ENCODE assay signal across 22 cellular contexts in the genomic region with DNA sequence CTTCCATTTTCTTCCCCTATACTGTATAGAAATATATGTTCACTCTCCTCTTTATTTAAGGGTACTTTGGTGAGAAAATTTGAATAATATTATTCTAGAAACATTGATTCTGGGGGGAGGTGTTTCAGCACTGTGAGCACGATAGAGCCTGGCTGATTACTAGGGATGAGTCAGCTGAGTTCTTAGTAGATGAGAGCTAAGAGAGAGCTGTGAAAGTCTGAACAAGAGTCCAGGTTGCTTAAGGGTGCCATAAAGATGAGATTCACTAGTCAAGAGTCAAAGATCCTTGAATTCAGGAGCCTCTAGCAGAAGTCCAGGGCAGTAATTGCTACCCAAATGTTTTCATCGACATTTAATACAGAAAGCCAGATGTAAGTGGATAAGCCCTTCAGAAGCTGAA.
DNase-seq lines count a peak whose midpoint lies in the region; ATAC-seq and TF ChIP-seq lines count a peak whose summit lies in the region.
"Had no signal": no experiment of that assay in that cellular context is flagged by ENCODE, and none has a peak within 500 bp of the region (broad histone marks: within the 10 kb centered on the region; RNA-seq: fewer than 3 reads in every experiment).

No MANE protein-coding gene starts in this region.

- DNase-seq in NCI-H82 (lab: John Stamatoyannopoulos, UW) (peak; percentile 46), NCI-H82 treated with DMSO at 0.1 percent for 48 hours (lab: John Stamatoyannopoulos, UW; ENCODE audit: unreplicated experiment) (no peak), foreskin keratinocyte (peak in 1 of 2 donors; percentile 62)
- DNase-seq in stimulated activated naive CD4-positive, alpha-beta T cell (lab: John Stamatoyannopoulos, UW), result no peak
- DNase-seq in effector memory CD8-positive, alpha-beta T cell, result no peak
- DNase-seq: CD4-positive, CD25-positive, alpha-beta regulatory T cell; DMS153; Karpas-422; NCI-H1092; NCI-H1417 treated with DMSO at 0.1 percent for 48 hours; NCI-H1694 treated with DMSO at 0.1 percent for 48 hours; NCI-H2081; NCI-H524 treated with DMSO at 0.1 percent for 48 hours; NCI-H774; SHP77 had no signal

- H3K36me3 Mint-ChIP-seq in effector memory CD8-positive, alpha-beta T cell (ENCODE audit: insufficient read depth), result no peaks in the 10 kb centered on the region
- H3K36me3 Mint-ChIP-seq: CD4-positive, CD25-positive, alpha-beta regulatory T cell had no signal

- H3K27ac ChIP-seq in foreskin keratinocyte (no peak overlapping the region), parathyroid adenoma (no peak overlapping the region)
- H3K27ac ChIP-seq: BLaER1, RWPE1 had no signal

- H3K4me3 Mint-ChIP-seq in effector memory CD8-positive, alpha-beta T cell, result no peak overlapping the region
- H3K4me3 Mint-ChIP-seq: CD4-positive, CD25-positive, alpha-beta regulatory T cell had no signal

- peak; percentile 90 for ATAC-seq in foreskin keratinocyte
- no peak for ATAC-seq in effector memory CD8-positive, alpha-beta T cell (replicated peaks)
- no peak for ATAC-seq in GM21526 (IDR thresholded peaks at IDR 0.05; ENCODE audit: low FRiP score, unreplicated experiment)
- ATAC-seq: GM12878, HCT116, HepG2 had no signal

- H3K4me1 ChIP-seq in foreskin keratinocyte (no peaks in the 10 kb centered on the region), parathyroid adenoma (no peaks in the 10 kb centered on the region)
- H3K4me1 ChIP-seq: BLaER1 had no signal

- H3K79me2 ChIP-seq in parathyroid adenoma, result no peaks in the 10 kb centered on the region

- H3K27ac Mint-ChIP-seq in effector memory CD8-positive, alpha-beta T cell, result no peak overlapping the region
- H3K27ac Mint-ChIP-seq: CD4-positive, CD25-positive, alpha-beta regulatory T cell had no signal

- H3K4me1 Mint-ChIP-seq in effector memory CD8-positive, alpha-beta T cell (ENCODE audit: low read depth in 2 of 2), result no peaks in the 10 kb centered on the region
- H3K4me1 Mint-ChIP-seq: CD4-positive, CD25-positive, alpha-beta regulatory T cell had no signal

- H3K4me3 ChIP-seq in parathyroid adenoma (ENCODE audit: low read depth, low read length), result no peak overlapping the region
- H3K4me3 ChIP-seq: BLaER1, GM12878 had no signal

- no peak overlapping the region for H3K4me2 ChIP-seq in parathyroid adenoma (ENCODE audit: low read length)
- H3K4me2 ChIP-seq: BLaER1 had no signal

- peak overlapping the region; percentile 38 for H2AFZ ChIP-seq in parathyroid adenoma

- H3K36me3 ChIP-seq in parathyroid adenoma (ENCODE audit: control insufficient read depth, insufficient read depth, low read length), result no peaks in the 10 kb centered on the region
- H3K36me3 ChIP-seq: BLaER1 had no signal

- H3K9me3 Mint-ChIP-seq in effector memory CD8-positive, alpha-beta T cell, result peaks cover 0 to 4% of the 10 kb centered on the region in 2 donors

- no peaks in the 10 kb centered on the region for H3K9me3 ChIP-seq in parathyroid adenoma (ENCODE audit: control insufficient read depth, low read length)
- H3K9me3 ChIP-seq: BLaER1 had no signal

- TF ChIP-seq CTCF in foreskin keratinocyte (conservative IDR thresholded peaks at IDR 0.05), result no peak
- no peak for TF ChIP-seq CTCF in parathyroid adenoma (IDR thresholded peaks at IDR 0.05)

- no peaks in the 10 kb centered on the region for H3K27me3 Mint-ChIP-seq in effector memory CD8-positive, alpha-beta T cell
- H3K27me3 Mint-ChIP-seq: CD4-positive, CD25-positive, alpha-beta regulatory T cell had no signal

- H3K9ac ChIP-seq in parathyroid adenoma, result no peak overlapping the region
- H3K9ac ChIP-seq: BLaER1 had no signal

- H3K27me3 ChIP-seq in foreskin keratinocyte (no peaks in the 10 kb centered on the region), parathyroid adenoma (ENCODE audit: control insufficient read depth, insufficient read depth, low read length) (no peaks in the 10 kb centered on the region)
- H3K27me3 ChIP-seq: BLaER1 had no signal
